ENCODE assay signal across 14 cellular contexts in the genomic region with DNA sequence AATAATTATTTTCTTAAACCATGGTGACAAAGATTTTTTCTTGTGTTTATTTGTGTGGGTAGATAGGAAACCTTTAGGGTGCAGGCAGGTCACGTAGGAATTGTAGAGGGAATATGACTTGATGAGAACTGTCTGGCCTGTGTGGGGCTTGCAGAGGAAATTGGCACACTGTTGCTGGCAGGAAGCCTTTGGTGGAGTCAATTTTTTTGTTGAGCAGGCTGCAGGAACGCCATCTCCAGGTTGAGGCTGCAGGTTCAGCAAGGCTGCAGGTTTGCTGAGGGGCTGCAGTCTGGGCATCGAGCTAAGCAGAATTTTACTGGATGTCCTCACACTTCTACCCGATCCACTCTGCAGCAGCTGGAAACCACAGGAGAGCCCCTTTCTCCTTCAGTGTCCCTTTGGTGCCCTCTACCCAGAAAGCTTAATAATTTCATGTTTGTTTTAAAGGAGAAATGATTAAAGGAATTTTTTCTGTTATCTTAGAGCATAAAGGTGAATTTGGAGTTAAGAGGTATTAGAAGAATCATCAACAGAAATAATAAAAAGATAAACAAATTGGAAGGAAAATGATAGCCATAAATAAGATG. TPM values are rescaled to one million over a fixed set of nuclear protein-coding genes. Genes with fewer than 3 reads are reported as not detected.
DNase-seq lines count a peak whose midpoint lies in the region; ATAC-seq, FAIRE-seq and TF ChIP-seq lines count a peak whose summit lies in the region.
"Had no signal": no experiment of that assay in that cellular context is flagged by ENCODE, and none has a peak within 500 bp of the region (broad histone marks: within the 10 kb centered on the region; RNA-seq: fewer than 3 reads in every experiment).

No MANE protein-coding gene starts in this region.

- intact Hi-C loops in heart right ventricle (cut with DNase I) = loop anchor here in 1 of 10 donors (10.0 kb wide), 1 partner anchor 525 kb away; no protein-coding TSS in a partner anchor

- no peak overlapping the region for H3K4me3 Mint-ChIP-seq in astrocyte (ENCODE audit: unreplicated experiment)
- H3K4me3 Mint-ChIP-seq: neural crest cell had no signal

- H3K9me3 Mint-ChIP-seq in astrocyte (ENCODE audit: unreplicated experiment) = peaks cover 8% of the 10 kb centered on the region

- no peak overlapping the region for H3K4me2 ChIP-seq in astrocyte (ENCODE audit: low read length)
- no peak overlapping the region for H3K4me2 ChIP-seq in smooth muscle cell

- H3K27ac ChIP-seq in AG04450 (ENCODE audit: low read depth, low read length) (no peak overlapping the region), astrocyte (ENCODE audit: low read depth, low read length) (no peak overlapping the region), heart right ventricle (no peak overlapping the region), smooth muscle cell (ENCODE audit: low read depth) (no peak overlapping the region)
- H3K27ac ChIP-seq: upper lobe of left lung had no signal

- H3F3A ChIP-seq in smooth muscle cell (ENCODE audit: low read depth) = no peaks in the 10 kb centered on the region

- ATAC-seq in heart right ventricle = peak in 5 of 8 donors; percentile 27 to 65 (median 55)
- ATAC-seq in HG03442 (IDR thresholded peaks at IDR 0.05; ENCODE audit: unreplicated experiment) = no peak

- H3K9me3 ChIP-seq in AG04450 (ENCODE audit: control insufficient read depth, insufficient read depth, low read length) (peaks cover 4% of the 10 kb centered on the region), astrocyte (ENCODE audit: insufficient read depth, low read depth, low read length) (no peaks in the 10 kb centered on the region), heart right ventricle (peaks cover 0 to 28% (median 18%) of the 10 kb centered on the region in 11 donors), smooth muscle cell (replicated peaks; ENCODE audit: low read depth) (no peaks in the 10 kb centered on the region)

- H3K4me1 ChIP-seq in astrocyte (ENCODE audit: insufficient read depth, low read length) (no peaks in the 10 kb centered on the region), heart right ventricle (peaks cover 0 to 29% (median 8%) of the 10 kb centered on the region in 9 donors), smooth muscle cell (ENCODE audit: low read depth) (no peaks in the 10 kb centered on the region)

- no peaks in the 10 kb centered on the region for H3K36me3 ChIP-seq in astrocyte (ENCODE audit: insufficient read depth, low read length)
- peaks cover 0 to 6% (median 0%) of the 10 kb centered on the region in 9 donors for H3K36me3 ChIP-seq in heart right ventricle
- H3K36me3 ChIP-seq in smooth muscle cell (ENCODE audit: low read depth) = no peaks in the 10 kb centered on the region
- H3K36me3 ChIP-seq: upper lobe of left lung had no signal

- POLR2A ChIA-PET in AG04450 (lab: Yijun Ruan, JAX) = no interaction called here

- H3K4me3 ChIP-seq in AG04450 (ENCODE audit: low read depth, low read length) (no peak overlapping the region), astrocyte (ENCODE audit: insufficient read depth, low read depth, low read length) (no peak overlapping the region), heart right ventricle (no peak overlapping the region), smooth muscle cell (no peak overlapping the region)
- H3K4me3 ChIP-seq: upper lobe of left lung had no signal

- H3K36me3 Mint-ChIP-seq in astrocyte (ENCODE audit: low read depth, unreplicated experiment) = peaks cover 1% of the 10 kb centered on the region

- H4K20me1 ChIP-seq in astrocyte (ENCODE audit: insufficient read depth, low read length) = peaks cover 22% of the 10 kb centered on the region
- H4K20me1 ChIP-seq in smooth muscle cell (ENCODE audit: low read depth) = peaks cover 58% of the 10 kb centered on the region

- H2AFZ ChIP-seq in astrocyte (ENCODE audit: low read depth, low read length) (no peak overlapping the region), smooth muscle cell (ENCODE audit: low read depth) (no peak overlapping the region)

- no peaks in the 10 kb centered on the region for H3K4me1 Mint-ChIP-seq in astrocyte (ENCODE audit: low read depth, unreplicated experiment)
- H3K4me1 Mint-ChIP-seq: neural crest cell had no signal

- no peak overlapping the region for H3K27ac Mint-ChIP-seq in astrocyte (ENCODE audit: unreplicated experiment)

- H3K27me3 ChIP-seq in AG04450 (ENCODE audit: control insufficient read depth, insufficient read depth, low read length) (no peaks in the 10 kb centered on the region), astrocyte (ENCODE audit: insufficient read depth, low read length) (no peaks in the 10 kb centered on the region), heart right ventricle (no peaks in the 10 kb centered on the region), smooth muscle cell (ENCODE audit: low read depth) (no peaks in the 10 kb centered on the region)
- H3K27me3 ChIP-seq: upper lobe of left lung had no signal

- CTCF ChIA-PET in AG04450 (lab: Charles Lee) = interaction anchor here (0.7 to 1.1 kb wide), 5 partner anchors 10 to 782 kb away, joined by 3 to 5 read pairs (median 3); no protein-coding TSS in a partner anchor

- no peaks in the 10 kb centered on the region for H3K27me3 Mint-ChIP-seq in astrocyte (ENCODE audit: low read depth, unreplicated experiment)

- TF ChIP-seq CTCF in AG04450 (IDR thresholded peaks at IDR 0.05; ENCODE audit: low read depth, low read length) (0 out of 2 replicates have a peak, but pooled peaks have one; percentile 30), astrocyte (IDR thresholded peaks at IDR 0.05; ENCODE audit: insufficient read depth, low read depth, low read length) (no peak), heart right ventricle (IDR thresholded peaks at IDR 0.05) (peak in 1 of 9 donors; percentile 9), smooth muscle cell (IDR thresholded peaks at IDR 0.05; ENCODE audit: borderline replicate concordance, insufficient read depth, poor library complexity, severe bottlenecking) (no peak)

- H3K79me2 ChIP-seq in astrocyte (ENCODE audit: insufficient read depth, low read length) = peaks cover 36% of the 10 kb centered on the region
- H3K79me2 ChIP-seq in smooth muscle cell (ENCODE audit: low read depth) = peaks cover 28% of the 10 kb centered on the region

- H3K9ac ChIP-seq in astrocyte (ENCODE audit: low read length) (no peak overlapping the region), smooth muscle cell (ENCODE audit: low read depth) (no peak overlapping the region)

- DNase-seq in AG04450 (ENCODE audit: low read depth, low spot score) (no peak), H4 (ENCODE audit: low spot score) (peak; percentile 5), astrocyte (ENCODE audit: low read depth) (peak; percentile 10), heart right ventricle (no peak), NCI-H345 (lab: John Stamatoyannopoulos, UW) (no peak), smooth muscle cell (lab: John Stamatoyannopoulos, UW; ENCODE audit: unreplicated experiment) (no peak), T-helper 9 cell (no peak)
- DNase-seq: amygdala, DMS79, hypothalamus, Karpas-422, upper lobe of left lung had no signal

- peak; percentile 17 for FAIRE-seq in astrocyte (lab: Jason Lieb, UNC)

- 30 to 40% methylated on average over 4 of the region's 4 CpGs for WGBS in heart right ventricle, 2 donors
- 83% methylated on average over 3 of the region's 4 CpGs for WGBS in smooth muscle cell (ENCODE audit: low lambda C conversion rate)

RNA-seq across cellular contexts. Expression of gene TBC1D12, which starts 37.0 kb away (rescaled TPM):
- polyA plus RNA-seq in AG04450 (2011; rRNA removed) (4.1 and 4.7 TPM in 2 replicates), heart right ventricle (10 to 100 TPM in 1 of 2 donors, 1 to 10 TPM in 1; 3.7 to 22.9 TPM), smooth muscle cell (3.8 and 5.2 TPM in 2 replicates)
- 2.7 and 4.8 TPM in 2 replicates for polyA minus RNA-seq in AG04450 (2011; rRNA and poly(A)+ RNA removed)
- total RNA-seq in H4 (2014; rRNA removed; shearing (Covaris generic)) = 4.1 and 4.9 TPM in 2 replicates
- total RNA-seq in astrocyte (6.9 and 7.6 TPM in 2 replicates), heart right ventricle (1 to 10 TPM; 4.1 to 7.2 (median 5.0) TPM), smooth muscle cell (9.4 and 11.2 TPM in 2 replicates)

Comparison
In these comparisons a context has a peak if more than half of its experiments do, and no peak if none do; other contexts are left out.
1. DNase-seq: peak in H4 (single experiment) and astrocyte (single experiment); none in AG04450 (single experiment), heart right ventricle (0 of 2), NCI-H345 (single experiment), smooth muscle cell (single experiment) and T-helper 9 cell (single experiment).